1 cellular context compared by ENCODE assay signal in the genomic region with DNA sequence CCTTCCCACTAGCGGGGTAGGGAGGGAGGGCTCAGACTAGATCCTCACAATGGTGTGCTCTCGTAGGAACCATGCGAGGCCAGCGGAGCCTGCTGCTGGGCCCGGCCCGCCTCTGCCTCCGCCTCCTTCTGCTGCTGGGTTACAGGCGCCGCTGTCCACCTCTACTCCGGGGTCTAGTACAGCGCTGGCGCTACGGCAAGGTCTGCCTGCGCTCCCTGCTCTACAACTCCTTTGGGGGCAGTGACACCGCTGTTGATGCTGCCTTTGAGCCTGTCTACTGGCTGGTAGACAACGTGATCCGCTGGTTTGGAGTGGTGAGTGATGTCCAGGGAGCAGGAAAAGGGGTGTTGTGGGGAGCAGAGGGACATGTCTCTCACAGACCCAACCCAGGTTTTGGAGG.
TF ChIP-seq lines count a peak whose summit lies in the region.

No MANE protein-coding gene starts in this region.

TF ChIP-seq in WTC11, 78 proteins besides CTCF, POLR2A, EP300 and RAD21:
- no peak for TF ChIP-seq MLX (CRISPR knock-in tag; IDR thresholded peaks at IDR 0.05)
- TF ChIP-seq, protein P1, sequence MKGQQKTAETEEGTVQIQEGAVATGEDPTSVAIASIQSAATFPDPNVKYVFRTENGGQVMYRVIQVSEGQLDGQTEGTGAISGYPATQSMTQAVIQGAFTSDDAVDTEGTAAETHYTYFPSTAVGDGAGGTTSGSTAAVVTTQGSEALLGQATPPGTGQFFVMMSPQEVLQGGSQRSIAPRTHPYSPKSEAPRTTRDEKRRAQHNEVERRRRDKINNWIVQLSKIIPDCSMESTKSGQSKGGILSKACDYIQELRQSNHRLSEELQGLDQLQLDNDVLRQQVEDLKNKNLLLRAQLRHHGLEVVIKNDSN (CRISPR knock-in tag; IDR thresholded peaks at IDR 0.05), result no peak
- TF ChIP-seq, protein P2, sequence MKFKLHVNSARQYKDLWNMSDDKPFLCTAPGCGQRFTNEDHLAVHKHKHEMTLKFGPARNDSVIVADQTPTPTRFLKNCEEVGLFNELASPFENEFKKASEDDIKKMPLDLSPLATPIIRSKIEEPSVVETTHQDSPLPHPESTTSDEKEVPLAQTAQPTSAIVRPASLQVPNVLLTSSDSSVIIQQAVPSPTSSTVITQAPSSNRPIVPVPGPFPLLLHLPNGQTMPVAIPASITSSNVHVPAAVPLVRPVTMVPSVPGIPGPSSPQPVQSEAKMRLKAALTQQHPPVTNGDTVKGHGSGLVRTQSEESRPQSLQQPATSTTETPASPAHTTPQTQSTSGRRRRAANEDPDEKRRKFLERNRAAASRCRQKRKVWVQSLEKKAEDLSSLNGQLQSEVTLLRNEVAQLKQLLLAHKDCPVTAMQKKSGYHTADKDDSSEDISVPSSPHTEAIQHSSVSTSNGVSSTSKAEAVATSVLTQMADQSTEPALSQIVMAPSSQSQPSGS (CRISPR knock-in tag; IDR thresholded peaks at IDR 0.05; ENCODE audit: borderline replicate concordance, low read depth), result no peak
- TF ChIP-seq NFATC4 (CRISPR knock-in tag; IDR thresholded peaks at IDR 0.05), result no peak
- TF ChIP-seq CBFB (CRISPR knock-in tag; IDR thresholded peaks at IDR 0.05; ENCODE audit: low read depth), result no peak
- no peak for TF ChIP-seq SP1 (CRISPR knock-in tag; conservative IDR thresholded peaks at IDR 0.05)
- TF ChIP-seq, protein P3, sequence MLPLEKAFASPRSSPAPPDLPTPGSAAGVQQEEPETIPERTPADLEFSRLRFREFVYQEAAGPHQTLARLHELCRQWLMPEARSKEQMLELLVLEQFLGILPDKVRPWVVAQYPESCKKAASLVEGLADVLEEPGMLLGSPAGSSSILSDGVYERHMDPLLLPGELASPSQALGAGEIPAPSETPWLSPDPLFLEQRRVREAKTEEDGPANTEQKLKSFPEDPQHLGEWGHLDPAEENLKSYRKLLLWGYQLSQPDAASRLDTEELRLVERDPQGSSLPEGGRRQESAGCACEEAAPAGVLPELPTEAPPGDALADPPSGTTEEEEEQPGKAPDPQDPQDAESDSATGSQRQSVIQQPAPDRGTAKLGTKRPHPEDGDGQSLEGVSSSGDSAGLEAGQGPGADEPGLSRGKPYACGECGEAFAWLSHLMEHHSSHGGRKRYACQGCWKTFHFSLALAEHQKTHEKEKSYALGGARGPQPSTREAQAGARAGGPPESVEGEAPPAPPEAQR (CRISPR knock-in tag; IDR thresholded peaks at IDR 0.05), result no peak
- TF ChIP-seq NR1H2 (CRISPR knock-in tag; IDR thresholded peaks at IDR 0.05), result no peak
- TF ChIP-seq ZNF671 (CRISPR knock-in tag; IDR thresholded peaks at IDR 0.05), result no peak
- TF ChIP-seq IRF2 (CRISPR knock-in tag; IDR thresholded peaks at IDR 0.05; ENCODE audit: borderline replicate concordance, low read depth), result no peak
- TF ChIP-seq ZNF263 (CRISPR knock-in tag; IDR thresholded peaks at IDR 0.05; ENCODE audit: low read depth), result no peak
- TF ChIP-seq ZNF219 (CRISPR knock-in tag; IDR thresholded peaks at IDR 0.05; ENCODE audit: borderline replicate concordance), result no peak
- TF ChIP-seq NR2C2 (CRISPR knock-in tag; IDR thresholded peaks at IDR 0.05), result no peak
- no peak for TF ChIP-seq CREM (CRISPR knock-in tag; IDR thresholded peaks at IDR 0.05)
- TF ChIP-seq FOXK1 (CRISPR knock-in tag; IDR thresholded peaks at IDR 0.05), result no peak
- TF ChIP-seq USF2 (CRISPR knock-in tag; IDR thresholded peaks at IDR 0.05), result no peak
TF ChIP-seq in WTC11: peak in this region for 0.
